Comparison of ENCODE assay signal across 25 cellular contexts in the genomic region with DNA sequence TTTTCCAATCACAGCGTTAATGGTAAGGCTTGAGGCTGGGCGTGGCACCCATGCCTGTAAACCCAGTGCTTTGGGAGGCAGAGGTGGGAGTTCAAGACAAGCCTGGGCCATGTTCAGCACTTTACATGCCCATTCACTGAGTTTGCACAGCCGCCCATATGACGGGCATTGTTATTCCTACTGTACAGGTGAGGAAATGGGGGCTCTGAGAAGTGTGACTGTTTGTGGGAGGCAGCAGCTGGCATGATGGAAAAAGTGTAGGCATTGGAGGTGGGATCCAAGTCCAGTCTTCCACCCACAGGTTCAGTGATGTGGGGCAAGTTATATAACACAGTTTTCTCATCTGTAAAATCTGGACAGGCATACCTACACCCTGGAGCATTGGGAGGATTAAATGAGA.
"Had no signal": no experiment of that assay in that cellular context is flagged by ENCODE, and none has a peak within 500 bp of the region (broad histone marks: within the 10 kb centered on the region; RNA-seq: fewer than 3 reads in every experiment).

No MANE protein-coding gene starts in this region.

- H3K27ac ChIP-seq: epithelial cell of prostate, gastrocnemius medialis, left lung, ovary, psoas muscle, sigmoid colon, spleen, testis, tibial artery, upper lobe of left lung had no signal

- H3K4me1 ChIP-seq: gastrocnemius medialis, psoas muscle, tibial artery had no signal

- H3K36me3 ChIP-seq: gastrocnemius medialis, left lung, ovary, sigmoid colon, spleen, tibial artery, upper lobe of left lung had no signal

- H3K4me1 Mint-ChIP-seq: naive thymus-derived CD4-positive, alpha-beta T cell; stimulated activated memory B cell treated with anti-CD40 and anti-IgM and Interleukin-4, amounts not matched to agents 10 μg/mL and 1 μg/mL and 100 μg/mL, for 72 hours had no signal

- H3K9me3 ChIP-seq: gastrocnemius medialis, left lung, ovary, psoas muscle, sigmoid colon, spleen, testis, tibial artery, upper lobe of left lung had no signal

- DNase-seq: cortex of kidney; foreskin fibroblast; gastrocnemius medialis; head of caudate nucleus; left cardiac atrium; left lung; mesendoderm; midbrain; naive thymus-derived CD4-positive, alpha-beta T cell; nucleus accumbens; ovary; psoas muscle; right cardiac atrium; sigmoid colon; spleen; stimulated activated CD4-positive, alpha-beta T cell treated with anti-CD3 and anti-CD28 coated beads, Interleukin-4, amount 100 ng/mL, for 4 hours; stimulated activated naive CD8-positive, alpha-beta T cell treated with anti-CD3 and anti-CD28 coated beads, Interleukin-15, Interleukin-2, amounts not matched to agents 100 U/mL and 50 U/mL, for 24 hours; substantia nigra; testis; tibial artery; upper lobe of left lung had no signal

- H3K27me3 ChIP-seq: gastrocnemius medialis, left lung, ovary, sigmoid colon, testis, tibial artery, upper lobe of left lung had no signal

- H3K27ac Mint-ChIP-seq: naive thymus-derived CD4-positive, alpha-beta T cell; nephron; stimulated activated memory B cell treated with anti-CD40 and anti-IgM and Interleukin-4, amounts not matched to agents 10 μg/mL and 1 μg/mL and 100 μg/mL, for 72 hours had no signal

- H3K4me3 ChIP-seq: gastrocnemius medialis, left lung, ovary, psoas muscle, sigmoid colon, spleen, testis, tibial artery, upper lobe of left lung had no signal

- H3K4me3 Mint-ChIP-seq: naive thymus-derived CD4-positive, alpha-beta T cell; nephron; stimulated activated memory B cell treated with anti-CD40 and anti-IgM and Interleukin-4, amounts not matched to agents 10 μg/mL and 1 μg/mL and 100 μg/mL, for 72 hours had no signal

- ATAC-seq: esophagus mucosa; gastrocnemius medialis; left lung; naive thymus-derived CD4-positive, alpha-beta T cell; psoas muscle; right cardiac atrium; stimulated activated memory B cell treated with anti-CD40 and anti-IgM and Interleukin-4, amounts not matched to agents 10 μg/mL and 1 μg/mL and 100 μg/mL, for 72 hours; stimulated activated naive CD8-positive, alpha-beta T cell treated with anti-CD3 and anti-CD28 coated beads, Interleukin-15, Interleukin-2, amounts not matched to agents 100 U/mL and 50 U/mL, for 24 hours had no signal

- H3K36me3 Mint-ChIP-seq: naive thymus-derived CD4-positive, alpha-beta T cell; stimulated activated memory B cell treated with anti-CD40 and anti-IgM and Interleukin-4, amounts not matched to agents 10 μg/mL and 1 μg/mL and 100 μg/mL, for 72 hours had no signal
